25 cellular contexts compared by ENCODE assay signal in genomic region chr18:45245036-45245638, GRCh38.
DNase-seq lines count a peak whose midpoint lies in the region; ATAC-seq and TF ChIP-seq lines count a peak whose summit lies in the region.
"Had no signal": no experiment of that assay in that cellular context is flagged by ENCODE, and none has a peak within 500 bp of the region (broad histone marks: within the 10 kb centered on the region; RNA-seq: fewer than 3 reads in every experiment).

No MANE protein-coding gene starts in this region.

- H4K8ac ChIP-seq in trophoblast cell (ENCODE audit: low read depth, low read length), result no peak overlapping the region

- H3K4me3 ChIP-seq in coronary artery (no peak overlapping the region), trophoblast cell (ENCODE audit: low read depth, low read length) (no peak overlapping the region)
- H3K4me3 ChIP-seq: esophagus squamous epithelium had no signal

- H3K14ac ChIP-seq in trophoblast cell (ENCODE audit: low read length), result no peak overlapping the region

- POLR2A ChIA-PET in GM10248 (lab: Yijun Ruan, JAX), result no interaction called here

- no peak overlapping the region for H2BK120ac ChIP-seq in trophoblast cell (ENCODE audit: insufficient read depth, low read length, poor library complexity)

- H2BK12ac ChIP-seq in trophoblast cell (ENCODE audit: low read length), result no peak overlapping the region

- peaks cover 9% of the 10 kb centered on the region for H3K79me1 ChIP-seq in trophoblast cell (ENCODE audit: low read length)

- no peak for DNase-seq in GM10248 (ENCODE audit: extremely low spot score)
- peak; percentile 55 for DNase-seq in NCI-H2227 (lab: John Stamatoyannopoulos, UW; ENCODE audit: unreplicated experiment)
- DNase-seq in coronary artery (ENCODE audit: low spot score), result no peak
- peak; percentile 68 to 84 for DNase-seq in trophoblast cell
- no peak for DNase-seq in activated naive CD4-positive, alpha-beta T cell treated with anti-CD3 and anti-CD28 coated beads for 36 hours
- DNase-seq in NCI-H774 (lab: John Stamatoyannopoulos, UW), result no peak
- DNase-seq: activated B cell treated with CpG ODN at 0.5 μM for 24 hours; activated CD4-positive, alpha-beta T cell treated with anti-CD3 and anti-CD28 coated beads, Interleukin-2, amount 50 U/mL, for 4 hours; activated CD8-positive, alpha-beta memory T cell treated with anti-CD3 and anti-CD28 coated beads, Interleukin-2, amount 50 U/mL, for 4 hours; activated naive CD8-positive, alpha-beta T cell treated with anti-CD3 and anti-CD28 coated beads for 36 hours; CD8-positive, alpha-beta memory T cell; DMS153; effector memory CD8-positive, alpha-beta T cell; esophagus squamous epithelium; GF-D8; Kasumi-1; kidney glomerular epithelial cell; mesendoderm; NCI-H2081; posterior cingulate gyrus; stimulated activated CD4-positive, alpha-beta T cell treated with anti-CD3 and anti-CD28 coated beads, Interleukin-1b, Interleukin-23, amount 100 ng/mL, for 48 hours had no signal

- no peaks in the 10 kb centered on the region for H3K79me2 ChIP-seq in trophoblast cell (ENCODE audit: control insufficient read depth, insufficient read depth, low read length, poor library complexity)

- no CpG with 5 or more reads among the region's 1 CpG for WGBS in trophoblast cell (ENCODE audit: extremely low coverage, insufficient coverage, insufficient read length)

- no peak overlapping the region for H2AFZ ChIP-seq in trophoblast cell (ENCODE audit: insufficient read depth, low read length, poor library complexity)

- H2BK5ac ChIP-seq in trophoblast cell (ENCODE audit: low read depth, low read length, poor library complexity), result no peak overlapping the region

- H3K36me3 ChIP-seq in trophoblast cell (ENCODE audit: control insufficient read depth in 1 of 2, insufficient read depth in 2 of 2, low read length in 2 of 2), result no peaks in the 10 kb centered on the region
- H3K36me3 ChIP-seq: esophagus squamous epithelium had no signal

- intact Hi-C loops in activated naive CD4-positive, alpha-beta T cell treated with anti-CD3 and anti-CD28 coated beads for 36 hours (cut with micrococcal nuclease), result no loop called here

- H3K4me1 Mint-ChIP-seq in activated naive CD4-positive, alpha-beta T cell treated with anti-CD3 and anti-CD28 coated beads for 36 hours (ENCODE audit: low read depth), result no peaks in the 10 kb centered on the region
- H3K4me1 Mint-ChIP-seq: activated B cell treated with CpG ODN at 0.5 μM for 24 hours; activated naive CD8-positive, alpha-beta T cell treated with anti-CD3 and anti-CD28 coated beads for 36 hours; activated T-helper 17 cell treated with anti-CD3 and anti-CD28 coated beads, Interleukin-2, amount 50 U/mL, for 72 hours; CD8-positive, alpha-beta memory T cell; stimulated activated effector memory CD8-positive, alpha-beta T cell treated with anti-CD3 and anti-CD28 coated beads, Interleukin-12 subunit alpha, Interleukin-12 subunit beta, amount 100 ng/mL, for 72 hours had no signal

- no peak overlapping the region for H4K12ac ChIP-seq in trophoblast cell (ENCODE audit: low read depth, low read length)

- H3K27ac Mint-ChIP-seq in activated naive CD4-positive, alpha-beta T cell treated with anti-CD3 and anti-CD28 coated beads for 36 hours, result no peak overlapping the region
- H3K27ac Mint-ChIP-seq: activated B cell treated with CpG ODN at 0.5 μM for 24 hours; activated naive CD8-positive, alpha-beta T cell treated with anti-CD3 and anti-CD28 coated beads for 36 hours; activated T-helper 17 cell treated with anti-CD3 and anti-CD28 coated beads, Interleukin-2, amount 50 U/mL, for 72 hours; CD8-positive, alpha-beta memory T cell; effector memory CD8-positive, alpha-beta T cell; natural killer cell treated with Interleukin-12 subunit alpha and Interleukin-12 subunit beta and Interleukin-15 and Interleukin-18, amount 100 ng/mL, for 72 hours; stimulated activated effector memory CD8-positive, alpha-beta T cell treated with anti-CD3 and anti-CD28 coated beads, Interleukin-12 subunit alpha, Interleukin-12 subunit beta, amount 100 ng/mL, for 72 hours had no signal

- no peak overlapping the region for H3K9ac ChIP-seq in trophoblast cell (ENCODE audit: low read length)

- no peak overlapping the region for H3K4ac ChIP-seq in trophoblast cell (ENCODE audit: low read depth, low read length)

- H3K27me3 ChIP-seq in trophoblast cell (ENCODE audit: insufficient read depth, low read length), result no peaks in the 10 kb centered on the region
- H3K27me3 ChIP-seq: esophagus squamous epithelium had no signal

- TF ChIP-seq CTCF in GM10248 (IDR thresholded peaks at IDR 0.05; ENCODE audit: control extremely low read depth, extremely low read depth, low read depth, missing control alignments) (peak; percentile 21), coronary artery (IDR thresholded peaks at IDR 0.05) (no peak)

- H4K91ac ChIP-seq in trophoblast cell (ENCODE audit: low read depth, low read length), result no peak overlapping the region

- CTCF ChIA-PET in GM10248 (lab: Yijun Ruan, JAX), result no interaction called here
- CTCF ChIA-PET in activated naive CD4-positive, alpha-beta T cell treated with anti-CD3 and anti-CD28 coated beads for 36 hours (lab: Charles Lee), result no interaction called here

- H2AK5ac ChIP-seq in trophoblast cell (ENCODE audit: low read length), result no peak overlapping the region

- peaks cover 5% of the 10 kb centered on the region for H3K27me3 Mint-ChIP-seq in activated naive CD4-positive, alpha-beta T cell treated with anti-CD3 and anti-CD28 coated beads for 36 hours (ENCODE audit: low read depth)

- H3K4me1 ChIP-seq in trophoblast cell (ENCODE audit: control insufficient read depth in 1 of 2, insufficient read depth in 2 of 2, low read length in 2 of 2), result peaks cover 4 to 8% of the 10 kb centered on the region in 2 experiments

- H3K27ac ChIP-seq in coronary artery (peak overlapping the region; percentile 22 to 50), trophoblast cell (ENCODE audit: low read depth, low read length) (no peak overlapping the region)

- H3K23ac ChIP-seq in trophoblast cell (ENCODE audit: low read length), result no peak overlapping the region

- H3K4me3 Mint-ChIP-seq in activated naive CD4-positive, alpha-beta T cell treated with anti-CD3 and anti-CD28 coated beads for 36 hours, result no peak overlapping the region
- H3K4me3 Mint-ChIP-seq: activated B cell treated with CpG ODN at 0.5 μM for 24 hours; activated naive CD8-positive, alpha-beta T cell treated with anti-CD3 and anti-CD28 coated beads for 36 hours; activated T-helper 17 cell treated with anti-CD3 and anti-CD28 coated beads, Interleukin-2, amount 50 U/mL, for 72 hours; CD8-positive, alpha-beta memory T cell; effector memory CD8-positive, alpha-beta T cell; natural killer cell treated with Interleukin-12 subunit alpha and Interleukin-12 subunit beta and Interleukin-15 and Interleukin-18, amount 100 ng/mL, for 72 hours; stimulated activated effector memory CD8-positive, alpha-beta T cell treated with anti-CD3 and anti-CD28 coated beads, Interleukin-12 subunit alpha, Interleukin-12 subunit beta, amount 100 ng/mL, for 72 hours had no signal

- ATAC-seq in HG03460 (IDR thresholded peaks at IDR 0.05; ENCODE audit: unreplicated experiment), result no peak
- ATAC-seq: activated T-helper 17 cell treated with anti-CD3 and anti-CD28 coated beads, Interleukin-2, amount 50 U/mL, for 72 hours; effector memory CD8-positive, alpha-beta T cell; natural killer cell treated with Interleukin-12 subunit alpha and Interleukin-12 subunit beta and Interleukin-15 and Interleukin-18, amount 100 ng/mL, for 72 hours; stimulated activated effector memory CD8-positive, alpha-beta T cell treated with anti-CD3 and anti-CD28 coated beads, Interleukin-12 subunit alpha, Interleukin-12 subunit beta, amount 100 ng/mL, for 72 hours had no signal

- no peaks in the 10 kb centered on the region for H3K36me3 Mint-ChIP-seq in activated naive CD4-positive, alpha-beta T cell treated with anti-CD3 and anti-CD28 coated beads for 36 hours (ENCODE audit: low read depth)
- H3K36me3 Mint-ChIP-seq: activated naive CD8-positive, alpha-beta T cell treated with anti-CD3 and anti-CD28 coated beads for 36 hours; CD8-positive, alpha-beta memory T cell; natural killer cell treated with Interleukin-12 subunit alpha and Interleukin-12 subunit beta and Interleukin-15 and Interleukin-18, amount 100 ng/mL, for 72 hours; stimulated activated effector memory CD8-positive, alpha-beta T cell treated with anti-CD3 and anti-CD28 coated beads, Interleukin-12 subunit alpha, Interleukin-12 subunit beta, amount 100 ng/mL, for 72 hours had no signal

- H3K9me3 ChIP-seq in trophoblast cell (ENCODE audit: insufficient read depth, low read depth, low read length), result no peaks in the 10 kb centered on the region
- H3K9me3 ChIP-seq: esophagus squamous epithelium had no signal

- H3K18ac ChIP-seq in trophoblast cell (ENCODE audit: low read length), result no peak overlapping the region

- H3K9me3 Mint-ChIP-seq in activated naive CD4-positive, alpha-beta T cell treated with anti-CD3 and anti-CD28 coated beads for 36 hours, result no peaks in the 10 kb centered on the region
- H3K9me3 Mint-ChIP-seq: activated B cell treated with CpG ODN at 0.5 μM for 24 hours; activated naive CD8-positive, alpha-beta T cell treated with anti-CD3 and anti-CD28 coated beads for 36 hours; activated T-helper 17 cell treated with anti-CD3 and anti-CD28 coated beads, Interleukin-2, amount 50 U/mL, for 72 hours; CD8-positive, alpha-beta memory T cell; effector memory CD8-positive, alpha-beta T cell; natural killer cell treated with Interleukin-12 subunit alpha and Interleukin-12 subunit beta and Interleukin-15 and Interleukin-18, amount 100 ng/mL, for 72 hours; stimulated activated effector memory CD8-positive, alpha-beta T cell treated with anti-CD3 and anti-CD28 coated beads, Interleukin-12 subunit alpha, Interleukin-12 subunit beta, amount 100 ng/mL, for 72 hours had no signal

- H3K4me2 ChIP-seq in trophoblast cell (ENCODE audit: low read length), result no peak overlapping the region

Comparison
In these comparisons a context has a peak if more than half of its experiments do, and no peak if none do; other contexts are left out.
1. DNase-seq: peak in NCI-H2227 (single experiment) and trophoblast cell (2 of 2); none in GM10248 (single experiment), coronary artery (single experiment), activated naive CD4-positive, alpha-beta T cell treated with anti-CD3 and anti-CD28 coated beads for 36 hours (single experiment) and NCI-H774 (single experiment).